Comparison of ENCODE assay signal across 19 cellular contexts in genomic region chr3:48275292-48276027, GRCh38. TPM values are rescaled to one million over a fixed set of nuclear protein-coding genes. Genes with fewer than 3 reads are reported as not detected.
"Had no signal": no experiment of that assay in that cellular context is flagged by ENCODE, and none has a peak within 500 bp of the region (broad histone marks: within the 10 kb centered on the region; RNA-seq: fewer than 3 reads in every experiment).

No MANE protein-coding gene starts in this region.

- H3K4me2 ChIP-seq: neural progenitor cell had no signal

- H3K9me3 ChIP-seq: ovary, tibial artery had no signal

- H3K27me3 ChIP-seq: brain microvascular endothelial cell, neural progenitor cell, ovary, tibial artery had no signal

- H3K9ac ChIP-seq: neural progenitor cell had no signal

- H2AFZ ChIP-seq: neural progenitor cell had no signal

- DNase-seq: activated CD4-positive, alpha-beta T cell treated with anti-CD3 and anti-CD28 coated beads, Interleukin-2, amount 50 U/mL, for 1 hour; activated CD4-positive, CD25-positive, alpha-beta regulatory T cell; activated naive CD4-positive, alpha-beta T cell treated with anti-CD3 and anti-CD28 coated beads, Interleukin-2, amount 10 ng/mL, durations not matched to agents 7 days and 5 days; activated T-cell treated with anti-CD3 and anti-CD28 coated beads for 4 hours; brain microvascular endothelial cell; dermis blood vessel endothelial cell; head of caudate nucleus; ovary; retina; T-helper 2 cell; tibial artery had no signal

- H3K4me1 ChIP-seq: tibial artery had no signal

- H3K4me3 ChIP-seq: neural progenitor cell, ovary, tibial artery had no signal

- H3K27ac ChIP-seq: brain microvascular endothelial cell, neural progenitor cell, ovary, tibial artery had no signal

- H3K36me3 ChIP-seq: brain microvascular endothelial cell, neural progenitor cell, ovary had no signal

RNA-seq across cellular contexts. Expression of gene CAMP, which starts 52.2 kb away (rescaled TPM):
- total RNA-seq: activated CD8-positive, alpha-beta memory T cell treated with anti-CD3 and anti-CD28 coated beads for 36 hours; activated T-helper 17 cell treated with anti-CD3 and anti-CD28 coated beads, Interleukin-2, amount 50 U/mL, for 72 hours; cerebellum; dermis blood vessel endothelial cell; myocyte; skeletal muscle tissue had no signal

RNA-seq across cellular contexts. Expression of gene SPINK8, which starts 58.0 kb away (rescaled TPM):
- total RNA-seq: activated CD8-positive, alpha-beta memory T cell treated with anti-CD3 and anti-CD28 coated beads for 36 hours; activated T-helper 17 cell treated with anti-CD3 and anti-CD28 coated beads, Interleukin-2, amount 50 U/mL, for 72 hours; cerebellum; dermis blood vessel endothelial cell; liver; myocyte; ovary; skeletal muscle tissue had no signal
- polyA plus RNA-seq: adipose tissue, liver, ovary had no signal
